In genomic region chr11:68523743-68524142, GRCh38 we compare ENCODE assay signal across 22 cellular contexts.
DNase-seq lines count a peak whose midpoint lies in the region; ATAC-seq and TF ChIP-seq lines count a peak whose summit lies in the region.
"Had no signal": no experiment of that assay in that cellular context is flagged by ENCODE, and none has a peak within 500 bp of the region (broad histone marks: within the 10 kb centered on the region; RNA-seq: fewer than 3 reads in every experiment).

No MANE protein-coding gene starts in this region.

- peaks cover 75% of the 10 kb centered on the region for H3K4me1 Mint-ChIP-seq in stimulated activated naive CD8-positive, alpha-beta T cell treated with anti-CD3 and anti-CD28 coated beads, Interleukin-15, Interleukin-2, amounts not matched to agents 100 ng/mL and 50 ng/mL, for 24 hours (ENCODE audit: low read depth)
- peaks cover 83% of the 10 kb centered on the region for H3K4me1 Mint-ChIP-seq in stimulated activated naive CD8-positive, alpha-beta T cell treated with anti-CD3 and anti-CD28 coated beads, Interleukin-15, amount 100 ng/mL, for 72 hours
- H3K4me1 Mint-ChIP-seq in nephron progenitor cell (peaks cover 45% of the 10 kb centered on the region), GM23338 (peaks cover 38% of the 10 kb centered on the region)

- no peaks in the 10 kb centered on the region for H3K27me3 Mint-ChIP-seq in stimulated activated naive CD8-positive, alpha-beta T cell treated with anti-CD3 and anti-CD28 coated beads, Interleukin-15, Interleukin-2, amounts not matched to agents 100 ng/mL and 50 ng/mL, for 24 hours
- no peaks in the 10 kb centered on the region for H3K27me3 Mint-ChIP-seq in stimulated activated naive CD8-positive, alpha-beta T cell treated with anti-CD3 and anti-CD28 coated beads, Interleukin-15, amount 100 ng/mL, for 72 hours
- H3K27me3 Mint-ChIP-seq in nephron progenitor cell (ENCODE audit: low read depth, poor library complexity), result no peaks in the 10 kb centered on the region
- H3K27me3 Mint-ChIP-seq in GM23338 (ENCODE audit: insufficient read depth, low read depth, poor library complexity), result no peaks in the 10 kb centered on the region

- H3K79me2 ChIP-seq in GM23338 (replicated peaks; ENCODE audit: insufficient read depth), result peaks cover 98% of the 10 kb centered on the region

- H3K9me3 Mint-ChIP-seq in stimulated activated naive CD8-positive, alpha-beta T cell treated with anti-CD3 and anti-CD28 coated beads, Interleukin-15, Interleukin-2, amounts not matched to agents 100 ng/mL and 50 ng/mL, for 24 hours, result no peaks in the 10 kb centered on the region
- H3K9me3 Mint-ChIP-seq in stimulated activated naive CD8-positive, alpha-beta T cell treated with anti-CD3 and anti-CD28 coated beads, Interleukin-15, amount 100 ng/mL, for 72 hours, result no peaks in the 10 kb centered on the region
- H3K9me3 Mint-ChIP-seq in nephron progenitor cell (no peaks in the 10 kb centered on the region), GM23338 (no peaks in the 10 kb centered on the region)

- no peaks in the 10 kb centered on the region for H3K9me2 ChIP-seq in GM23338 (ENCODE audit: insufficient read depth)

- no peaks in the 10 kb centered on the region for H3K27me3 ChIP-seq in GM23338 (ENCODE audit: insufficient read depth)
- H3K27me3 ChIP-seq: BE2C, body of pancreas, esophagus squamous epithelium, sigmoid colon, testis had no signal

- no peak for DNase-seq in stimulated activated naive CD8-positive, alpha-beta T cell treated with anti-CD3 and anti-CD28 coated beads, Interleukin-15, amount 100 ng/mL, for 72 hours
- DNase-seq in dermis blood vessel endothelial cell (peak; percentile 47), nephron progenitor cell (no peak), GM20000 (ENCODE audit: low spot score) (no peak), GM23338 (ENCODE audit: low spot score) (no peak)
- DNase-seq: activated naive CD4-positive, alpha-beta T cell treated with Interleukin-2 at 50 U/mL for 16 hours; BE2C; body of pancreas; esophagus squamous epithelium; glutamatergic neuron; mammary epithelial cell; MM.1S; NCI-H1694 treated with DMSO at 0.1 percent for 48 hours; NCI-H446; occipital lobe; sigmoid colon; T-helper 1 cell; testis; WERI-Rb-1 had no signal

- H3F3A ChIP-seq in GM23338 (replicated peaks; ENCODE audit: low read depth), result no peaks in the 10 kb centered on the region

- H3K36me3 ChIP-seq in GM23338 (ENCODE audit: insufficient read depth), result peaks cover 13% of the 10 kb centered on the region

- no peak overlapping the region; the same call in 1 of the 2 replicates for H3K27ac ChIP-seq in GM23338 (ENCODE audit: low read depth)
- H3K27ac ChIP-seq: esophagus squamous epithelium, testis, WERI-Rb-1 had no signal

- peak overlapping the region; percentile 34 for H3K27ac Mint-ChIP-seq in stimulated activated naive CD8-positive, alpha-beta T cell treated with anti-CD3 and anti-CD28 coated beads, Interleukin-15, Interleukin-2, amounts not matched to agents 100 ng/mL and 50 ng/mL, for 24 hours
- no peak overlapping the region for H3K27ac Mint-ChIP-seq in stimulated activated naive CD8-positive, alpha-beta T cell treated with anti-CD3 and anti-CD28 coated beads, Interleukin-15, amount 100 ng/mL, for 72 hours
- peak overlapping the region; percentile 56 for H3K27ac Mint-ChIP-seq in nephron progenitor cell
- H3K27ac Mint-ChIP-seq in GM23338, result no peak overlapping the region

- peaks cover 49% of the 10 kb centered on the region for H4K20me1 ChIP-seq in GM23338 (replicated peaks; ENCODE audit: insufficient read depth)

- peaks cover 5% of the 10 kb centered on the region; the same call in 1 of the 2 replicates for H3K4me1 ChIP-seq in GM23338 (ENCODE audit: insufficient read depth)
- H3K4me1 ChIP-seq: BE2C had no signal

- H3K4me3 ChIP-seq in GM23338, result no peak overlapping the region
- H3K4me3 ChIP-seq: body of pancreas, esophagus squamous epithelium, sigmoid colon, testis had no signal

- ATAC-seq in stimulated activated naive CD8-positive, alpha-beta T cell treated with anti-CD3 and anti-CD28 coated beads, Interleukin-15, amount 100 ng/mL, for 72 hours, result no peak
- ATAC-seq in GM18498 (IDR thresholded peaks at IDR 0.05; ENCODE audit: unreplicated experiment), result no peak
- ATAC-seq in GM23338, result no peak
- ATAC-seq: body of pancreas, Right ventricle myocardium inferior had no signal

- TF ChIP-seq CTCF in nephron progenitor cell (IDR thresholded peaks at IDR 0.05) (no peak), GM20000 (IDR thresholded peaks at IDR 0.05; ENCODE audit: extremely low read depth, missing control alignments) (no peak), GM23338 (conservative IDR thresholded peaks at IDR 0.05; ENCODE audit: low read depth in 2 of 2) (no peak)

- H3K4me2 ChIP-seq in GM23338, result no peak overlapping the region

- no peak overlapping the region for H2AFZ ChIP-seq in GM23338

- H3K4me3 Mint-ChIP-seq in stimulated activated naive CD8-positive, alpha-beta T cell treated with anti-CD3 and anti-CD28 coated beads, Interleukin-15, Interleukin-2, amounts not matched to agents 100 ng/mL and 50 ng/mL, for 24 hours, result no peak overlapping the region
- no peak overlapping the region for H3K4me3 Mint-ChIP-seq in stimulated activated naive CD8-positive, alpha-beta T cell treated with anti-CD3 and anti-CD28 coated beads, Interleukin-15, amount 100 ng/mL, for 72 hours
- no peak overlapping the region for H3K4me3 Mint-ChIP-seq in nephron progenitor cell
- H3K4me3 Mint-ChIP-seq in GM23338, result no peak overlapping the region

- peaks cover 91% of the 10 kb centered on the region for H3K36me3 Mint-ChIP-seq in stimulated activated naive CD8-positive, alpha-beta T cell treated with anti-CD3 and anti-CD28 coated beads, Interleukin-15, Interleukin-2, amounts not matched to agents 100 ng/mL and 50 ng/mL, for 24 hours (ENCODE audit: low read depth)
- H3K36me3 Mint-ChIP-seq in nephron progenitor cell (ENCODE audit: low read depth), result peaks cover 93% of the 10 kb centered on the region
- H3K36me3 Mint-ChIP-seq in GM23338 (ENCODE audit: low read depth), result peaks cover 75% of the 10 kb centered on the region

TF ChIP-seq in GM23338, 12 proteins besides CTCF, POLR2A, EP300 and RAD21:
- TF ChIP-seq ZNF114 (CRISPR knock-in tag; IDR thresholded peaks at IDR 0.05) (no peak), STAT1 (IDR thresholded peaks at IDR 0.05; ENCODE audit: unreplicated experiment) (no peak), ZNF331 (CRISPR knock-in tag; IDR thresholded peaks at IDR 0.05; ENCODE audit: low read depth) (no peak), ETS1 (IDR thresholded peaks at IDR 0.05) (no peak), CREB1 (CRISPR knock-in tag; IDR thresholded peaks at IDR 0.05; ENCODE audit: low read depth) (no peak), POLR2AphosphoS5 (IDR thresholded peaks at IDR 0.05; ENCODE audit: low read depth) (no peak), JUNB (IDR thresholded peaks at IDR 0.05; ENCODE audit: unreplicated experiment) (no peak), EZH2 (IDR thresholded peaks at IDR 0.05; ENCODE audit: low read depth, unreplicated experiment) (no peak)
TF ChIP-seq in GM23338: peak in this region for 0.

Comparison
In these comparisons a context has a peak if more than half of its experiments do, and no peak if none do; other contexts are left out.
1. H3K27ac Mint-ChIP-seq: peak in stimulated activated naive CD8-positive, alpha-beta T cell treated with anti-CD3 and anti-CD28 coated beads, Interleukin-15, Interleukin-2, amounts not matched to agents 100 ng/mL and 50 ng/mL, for 24 hours (single experiment) and nephron progenitor cell (single experiment); none in stimulated activated naive CD8-positive, alpha-beta T cell treated with anti-CD3 and anti-CD28 coated beads, Interleukin-15, amount 100 ng/mL, for 72 hours (0 of 2) and GM23338 (single experiment).